In genomic region chr3:129045675-129046036, GRCh38 we compare ENCODE assay signal across 9 cellular contexts. TPM values are rescaled to one million over a fixed set of nuclear protein-coding genes. Genes with fewer than 3 reads are reported as not detected.
DNase-seq lines count a peak whose midpoint lies in the region; ATAC-seq and TF ChIP-seq lines count a peak whose summit lies in the region.
"Had no signal": no experiment of that assay in that cellular context is flagged by ENCODE, and none has a peak within 500 bp of the region (broad histone marks: within the 10 kb centered on the region; RNA-seq: fewer than 3 reads in every experiment).

No MANE protein-coding gene starts in this region.

- H3K9me3 Mint-ChIP-seq in T-cell (peaks cover 5 to 6% (median 5%) of the 10 kb centered on the region in 3 donors), nephron progenitor cell (peaks cover 52% of the 10 kb centered on the region)
- H3K9me3 Mint-ChIP-seq in activated naive CD8-positive, alpha-beta T cell treated with anti-CD3 and anti-CD28 coated beads for 36 hours: peaks cover 7% of the 10 kb centered on the region
- peaks cover 5 to 9% of the 10 kb centered on the region in 2 donors for H3K9me3 Mint-ChIP-seq in stimulated activated naive CD8-positive, alpha-beta T cell treated with anti-CD3 and anti-CD28 coated beads, Interleukin-15, amount 100 ng/mL, for 72 hours

- H3K27me3 ChIP-seq in left lung: peaks cover 6 to 36% of the 10 kb centered on the region in 2 donors

- H3K4me3 Mint-ChIP-seq in T-cell (peak overlapping the region in 2 of 3 donors; percentile 59 to 63), nephron progenitor cell (no peak overlapping the region)
- peak overlapping the region; percentile 26 for H3K4me3 Mint-ChIP-seq in activated naive CD8-positive, alpha-beta T cell treated with anti-CD3 and anti-CD28 coated beads for 36 hours
- H3K4me3 Mint-ChIP-seq in stimulated activated naive CD8-positive, alpha-beta T cell treated with anti-CD3 and anti-CD28 coated beads, Interleukin-15, amount 100 ng/mL, for 72 hours: peak overlapping the region; percentile 66 to 67
- H3K4me3 Mint-ChIP-seq: nephron had no signal

- CTCF ChIA-PET in T-cell (lab: Charles Lee): interaction anchor here in 1 of 2 donors (1.0 kb wide), 1 partner anchor 76 kb away, joined by 5 read pairs; no protein-coding TSS in a partner anchor

- TF ChIP-seq CTCF in left lung (IDR thresholded peaks at IDR 0.05) (no peak), nephron progenitor cell (IDR thresholded peaks at IDR 0.05) (no peak)

- H3K36me3 ChIP-seq in left lung: no peaks in the 10 kb centered on the region

- H3K4me3 ChIP-seq in left lung: peak overlapping the region; percentile 5 to 23

- POLR2A ChIA-PET in T-cell (lab: Charles Lee): no interaction called here

- ATAC-seq in T-cell (replicated peaks in 1 of 4) (peak; percentile 76 to 89 (median 80)), left lung (peak; percentile 91), HG03097 (IDR thresholded peaks at IDR 0.05; ENCODE audit: low FRiP score, unreplicated experiment) (no peak)
- ATAC-seq in stimulated activated naive CD8-positive, alpha-beta T cell treated with anti-CD3 and anti-CD28 coated beads, Interleukin-15, amount 100 ng/mL, for 72 hours: peak; percentile 89

- no peak overlapping the region for H3K27ac ChIP-seq in left lung

- DNase-seq in T-cell (peak in 10 of 34 experiments; percentile 8 to 50 (median 32)), left lung (no peak), 8988T (no peak), NCI-H748 treated with DMSO at 0.1 percent for 48 hours (lab: John Stamatoyannopoulos, UW) (no peak), nephron progenitor cell (no peak)
- peak; percentile 63 for DNase-seq in activated naive CD8-positive, alpha-beta T cell treated with anti-CD3 and anti-CD28 coated beads for 36 hours
- DNase-seq in stimulated activated naive CD8-positive, alpha-beta T cell treated with anti-CD3 and anti-CD28 coated beads, Interleukin-15, amount 100 ng/mL, for 72 hours: peak; percentile 55 to 58

- H3K4me1 Mint-ChIP-seq in T-cell (peaks cover 0 to 18% (median 5%) of the 10 kb centered on the region in 3 donors), nephron progenitor cell (no peaks in the 10 kb centered on the region)
- peaks cover 2% of the 10 kb centered on the region for H3K4me1 Mint-ChIP-seq in activated naive CD8-positive, alpha-beta T cell treated with anti-CD3 and anti-CD28 coated beads for 36 hours
- H3K4me1 Mint-ChIP-seq in stimulated activated naive CD8-positive, alpha-beta T cell treated with anti-CD3 and anti-CD28 coated beads, Interleukin-15, amount 100 ng/mL, for 72 hours: no peaks in the 10 kb centered on the region
- H3K4me1 Mint-ChIP-seq: nephron had no signal

- intact Hi-C loops in left lung (cut with DNase I): no loop called here

- H3K27ac Mint-ChIP-seq in T-cell: no peak overlapping the region
- no peak overlapping the region for H3K27ac Mint-ChIP-seq in activated naive CD8-positive, alpha-beta T cell treated with anti-CD3 and anti-CD28 coated beads for 36 hours
- no peak overlapping the region for H3K27ac Mint-ChIP-seq in stimulated activated naive CD8-positive, alpha-beta T cell treated with anti-CD3 and anti-CD28 coated beads, Interleukin-15, amount 100 ng/mL, for 72 hours
- no peak overlapping the region for H3K27ac Mint-ChIP-seq in nephron progenitor cell
- H3K27ac Mint-ChIP-seq: nephron had no signal

- H3K27me3 Mint-ChIP-seq in T-cell (peaks cover 10 to 18% of the 10 kb centered on the region in 2 donors), nephron progenitor cell (ENCODE audit: low read depth, poor library complexity) (no peaks in the 10 kb centered on the region)
- peaks cover 4% of the 10 kb centered on the region for H3K27me3 Mint-ChIP-seq in activated naive CD8-positive, alpha-beta T cell treated with anti-CD3 and anti-CD28 coated beads for 36 hours
- peaks cover 8% of the 10 kb centered on the region for H3K27me3 Mint-ChIP-seq in stimulated activated naive CD8-positive, alpha-beta T cell treated with anti-CD3 and anti-CD28 coated beads, Interleukin-15, amount 100 ng/mL, for 72 hours

- H3K4me1 ChIP-seq in left lung: peaks cover 0 to 11% of the 10 kb centered on the region in 2 donors

- no peaks in the 10 kb centered on the region for H3K9me3 ChIP-seq in left lung

- H3K36me3 Mint-ChIP-seq in T-cell (no peaks in the 10 kb centered on the region), nephron progenitor cell (ENCODE audit: low read depth) (peaks cover 6% of the 10 kb centered on the region)
- peaks cover 3% of the 10 kb centered on the region for H3K36me3 Mint-ChIP-seq in activated naive CD8-positive, alpha-beta T cell treated with anti-CD3 and anti-CD28 coated beads for 36 hours

RNA-seq across cellular contexts. Expression of gene GP9, which starts 14.9 kb away (rescaled TPM):
- total RNA-seq in T-cell: not detected
- not detected for total RNA-seq in activated naive CD8-positive, alpha-beta T cell treated with anti-CD3 and anti-CD28 coated beads for 36 hours
- total RNA-seq in left lung: 1 to 10 TPM in 1 of 2 donors, not detected in 1; 1.1 TPM

RNA-seq across cellular contexts. Expression of gene EFCC1, which starts 44.6 kb away (rescaled TPM):
- total RNA-seq in T-cell: under 1 TPM; 0.20 to 0.43 (median 0.30) TPM
- under 1 TPM; 0.18 to 0.45 TPM for total RNA-seq in activated naive CD8-positive, alpha-beta T cell treated with anti-CD3 and anti-CD28 coated beads for 36 hours
- total RNA-seq in left lung: 1 to 10 TPM; 2.7 to 4.9 TPM

RNA-seq across cellular contexts. Expression of gene CFAP92, which starts 51.8 kb away (rescaled TPM):
- total RNA-seq in T-cell: under 1 TPM; 0.13 to 0.49 (median 0.26) TPM
- under 1 TPM; 0.40 to 0.56 TPM for total RNA-seq in activated naive CD8-positive, alpha-beta T cell treated with anti-CD3 and anti-CD28 coated beads for 36 hours
- total RNA-seq in left lung: 1 to 10 TPM; 1.7 to 2.1 TPM

Comparison
In these comparisons a context has a peak if more than half of its experiments do, and no peak if none do; other contexts are left out.
1. DNase-seq: peak in activated naive CD8-positive, alpha-beta T cell treated with anti-CD3 and anti-CD28 coated beads for 36 hours (single experiment) and stimulated activated naive CD8-positive, alpha-beta T cell treated with anti-CD3 and anti-CD28 coated beads, Interleukin-15, amount 100 ng/mL, for 72 hours (2 of 2); none in left lung (0 of 2), 8988T (single experiment), NCI-H748 treated with DMSO at 0.1 percent for 48 hours (single experiment) and nephron progenitor cell (single experiment).